16 cellular contexts compared by ENCODE assay signal in the genomic region with DNA sequence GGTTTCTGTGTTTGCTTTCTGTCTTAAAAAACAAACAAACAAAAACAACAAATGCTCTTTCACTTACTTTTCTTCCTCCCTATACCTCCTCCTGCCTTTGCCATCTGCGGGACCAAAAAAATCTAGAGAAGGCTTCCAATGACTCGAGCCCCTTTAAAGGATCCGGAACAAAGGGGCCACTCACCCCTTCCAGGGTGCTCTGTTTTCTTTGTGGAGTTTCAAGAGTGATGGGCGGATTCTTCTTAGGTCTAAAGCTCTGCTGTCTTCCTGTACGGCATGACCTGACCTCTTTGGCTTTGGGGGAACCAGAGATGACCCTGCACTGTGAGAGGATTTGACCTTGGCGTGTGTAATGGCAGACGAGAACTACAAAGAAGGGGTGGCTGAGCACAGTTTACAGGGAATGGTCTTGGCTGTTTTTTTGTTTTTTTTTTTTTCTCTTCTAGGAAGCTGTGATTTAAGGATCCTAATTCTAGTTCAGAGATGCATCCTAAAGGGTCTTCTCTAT.
"Had no signal": no experiment of that assay in that cellular context is flagged by ENCODE, and none has a peak within 500 bp of the region (broad histone marks: within the 10 kb centered on the region; RNA-seq: fewer than 3 reads in every experiment).

No MANE protein-coding gene starts in this region.

- H3K27me3 Mint-ChIP-seq: stimulated activated naive CD8-positive, alpha-beta T cell treated with anti-CD3 and anti-CD28 coated beads, Interleukin-15, amount 100 ng/mL, for 72 hours had no signal

- H3K9me3 ChIP-seq: gastroesophageal sphincter, psoas muscle, upper lobe of right lung had no signal

- H3K27ac Mint-ChIP-seq: dendritic cell treated with granulocyte-macrophage colony-stimulating factor and Interleukin-4, amounts not matched to agents 40 ng/mL and 50 ng/mL, for 4 days; stimulated activated naive CD8-positive, alpha-beta T cell treated with anti-CD3 and anti-CD28 coated beads, Interleukin-15, amount 100 ng/mL, for 72 hours; T-helper 1 cell treated with Interleukin-12 subunit alpha and Interleukin-12 subunit beta and Interleukin-4 antibody, amounts not matched to agents 30 μg/mL and 1 μg/mL, for 36 hours had no signal

- H3K4me3 Mint-ChIP-seq: dendritic cell treated with granulocyte-macrophage colony-stimulating factor and Interleukin-4, amounts not matched to agents 40 ng/mL and 50 ng/mL, for 4 days; naive thymus-derived CD8-positive, alpha-beta T cell; stimulated activated naive CD8-positive, alpha-beta T cell treated with anti-CD3 and anti-CD28 coated beads, Interleukin-15, amount 100 ng/mL, for 72 hours; T-helper 1 cell treated with Interleukin-12 subunit alpha and Interleukin-12 subunit beta and Interleukin-4 antibody, amounts not matched to agents 30 μg/mL and 1 μg/mL, for 36 hours had no signal

- DNase-seq: activated CD4-positive, alpha-beta T cell treated with anti-CD3 and anti-CD28 coated beads for 48 hours; activated CD8-positive, alpha-beta memory T cell treated with anti-CD3 and anti-CD28 coated beads, Interleukin-2, amount 50 U/mL, for 48 hours; activated naive CD4-positive, alpha-beta T cell treated with Interleukin-2 at 50 U/mL for 16 hours; cerebellar nuclear complex; effector memory CD4-positive, alpha-beta T cell; islet precursor cell; mammary epithelial cell; naive thymus-derived CD8-positive, alpha-beta T cell; occipital lobe; psoas muscle; stimulated activated naive CD8-positive, alpha-beta T cell treated with anti-CD3 and anti-CD28 coated beads, Interleukin-15, amount 100 ng/mL, for 72 hours; upper lobe of right lung had no signal

- H3K4me1 ChIP-seq: gastroesophageal sphincter, upper lobe of right lung had no signal

- H3K27me3 ChIP-seq: gastroesophageal sphincter, upper lobe of right lung had no signal

- H3K4me3 ChIP-seq: gastroesophageal sphincter, psoas muscle, upper lobe of right lung had no signal

- H3K27ac ChIP-seq: gastroesophageal sphincter, psoas muscle, upper lobe of right lung had no signal

- H3K9me3 Mint-ChIP-seq: dendritic cell treated with granulocyte-macrophage colony-stimulating factor and Interleukin-4, amounts not matched to agents 40 ng/mL and 50 ng/mL, for 4 days; stimulated activated naive CD8-positive, alpha-beta T cell treated with anti-CD3 and anti-CD28 coated beads, Interleukin-15, amount 100 ng/mL, for 72 hours; T-helper 1 cell treated with Interleukin-12 subunit alpha and Interleukin-12 subunit beta and Interleukin-4 antibody, amounts not matched to agents 30 μg/mL and 1 μg/mL, for 36 hours had no signal

- ATAC-seq: gastroesophageal sphincter; naive thymus-derived CD8-positive, alpha-beta T cell; psoas muscle; sciatic nerve; stimulated activated naive CD8-positive, alpha-beta T cell treated with anti-CD3 and anti-CD28 coated beads, Interleukin-15, amount 100 ng/mL, for 72 hours; upper lobe of right lung had no signal
